ENCODE assay signal across 8 cellular contexts in genomic region chr7:1176891-1177373, GRCh38. TPM values are rescaled to one million over a fixed set of nuclear protein-coding genes. Genes with fewer than 3 reads are reported as not detected.
DNase-seq lines count a peak whose midpoint lies in the region; ATAC-seq and TF ChIP-seq lines count a peak whose summit lies in the region.

No MANE protein-coding gene starts in this region.

- peak overlapping the region; percentile 51 for H3K4me3 Mint-ChIP-seq in activated CD8-positive, alpha-beta memory T cell treated with anti-CD3 and anti-CD28 coated beads, Interleukin-2, amount 10 ng/mL, durations not matched to agents 7 days and 5 days
- H3K4me3 Mint-ChIP-seq in type B pancreatic cell: no peak overlapping the region

- H3K36me3 Mint-ChIP-seq in activated CD8-positive, alpha-beta memory T cell treated with anti-CD3 and anti-CD28 coated beads, Interleukin-2, amount 10 ng/mL, durations not matched to agents 7 days and 5 days: no peaks in the 10 kb centered on the region
- H3K36me3 Mint-ChIP-seq in type B pancreatic cell: no peaks in the 10 kb centered on the region

- TF ChIP-seq CTCF in AG09319 (IDR thresholded peaks at IDR 0.05; ENCODE audit: low read depth, low read length) (peak; percentile 49), omental fat pad (IDR thresholded peaks at IDR 0.05) (no peak), type B pancreatic cell (conservative IDR thresholded peaks at IDR 0.05) (peak; percentile 76)

- H3K9me3 Mint-ChIP-seq in activated CD8-positive, alpha-beta memory T cell treated with anti-CD3 and anti-CD28 coated beads, Interleukin-2, amount 10 ng/mL, durations not matched to agents 7 days and 5 days (ENCODE audit: low read depth): no peaks in the 10 kb centered on the region
- no peaks in the 10 kb centered on the region for H3K9me3 Mint-ChIP-seq in type B pancreatic cell

- peaks cover 16% of the 10 kb centered on the region for H3K27me3 Mint-ChIP-seq in activated CD8-positive, alpha-beta memory T cell treated with anti-CD3 and anti-CD28 coated beads, Interleukin-2, amount 10 ng/mL, durations not matched to agents 7 days and 5 days
- peaks cover 8% of the 10 kb centered on the region for H3K27me3 Mint-ChIP-seq in type B pancreatic cell

- peaks cover 14% of the 10 kb centered on the region for H3K4me1 Mint-ChIP-seq in activated CD8-positive, alpha-beta memory T cell treated with anti-CD3 and anti-CD28 coated beads, Interleukin-2, amount 10 ng/mL, durations not matched to agents 7 days and 5 days
- peaks cover 18% of the 10 kb centered on the region for H3K4me1 Mint-ChIP-seq in type B pancreatic cell (ENCODE audit: unreplicated experiment)

- TF ChIP-seq POLR2A in erythroblast (IDR thresholded peaks at IDR 0.05; ENCODE audit: low read length): no peak

- no peak for DNase-seq in AG09319 (ENCODE audit: extremely low read depth, low read depth)
- DNase-seq in GM19238 (ENCODE audit: insufficient read length, low spot score): peak; percentile 51
- DNase-seq in NOMO-1 treated with DMSO at 0.1 percent for 48 hours (lab: John Stamatoyannopoulos, UW; ENCODE audit: unreplicated experiment): peak; percentile 54
- peak; percentile 90 for DNase-seq in activated CD8-positive, alpha-beta memory T cell treated with anti-CD3 and anti-CD28 coated beads, Interleukin-2, amount 10 ng/mL, durations not matched to agents 7 days and 5 days
- peak; percentile 79 to 88 for DNase-seq in erythroblast (lab: John Stamatoyannopoulos, UW)
- DNase-seq in omental fat pad (ENCODE audit: low spot score): peak; percentile 71
- peak; percentile 84 for DNase-seq in type B pancreatic cell (ENCODE audit: extremely low spot score, unreplicated experiment)
- no peak for DNase-seq in NCI-H128 (lab: John Stamatoyannopoulos, UW; ENCODE audit: unreplicated experiment)

- CTCF ChIA-PET in activated CD8-positive, alpha-beta memory T cell treated with anti-CD3 and anti-CD28 coated beads, Interleukin-2, amount 10 ng/mL, durations not matched to agents 7 days and 5 days (lab: Charles Lee): interaction anchor here (0.6 to 5.2 kb wide), 27 partner anchors 8 to 390 kb away, joined by 3 to 69 read pairs (median 5); partner anchors contain the start of genes COX19, GPER1 and ZFAND2A

- peak overlapping the region; percentile 87 for H3K27ac Mint-ChIP-seq in activated CD8-positive, alpha-beta memory T cell treated with anti-CD3 and anti-CD28 coated beads, Interleukin-2, amount 10 ng/mL, durations not matched to agents 7 days and 5 days
- H3K27ac Mint-ChIP-seq in type B pancreatic cell: peak overlapping the region; percentile 48

- peak; percentile 66 for ATAC-seq in activated CD8-positive, alpha-beta memory T cell treated with anti-CD3 and anti-CD28 coated beads, Interleukin-2, amount 10 ng/mL, durations not matched to agents 7 days and 5 days
- no peak for ATAC-seq in omental fat pad (ENCODE audit: low FRiP score)

RNA-seq across cellular contexts. Expression of gene ZFAND2A, which starts 16.9 kb away (rescaled TPM):
- total RNA-seq in activated CD8-positive, alpha-beta memory T cell treated with anti-CD3 and anti-CD28 coated beads, Interleukin-2, amount 10 ng/mL, durations not matched to agents 7 days and 5 days: 10 to 100 TPM; 23.8 to 23.9 TPM
- total RNA-seq in omental fat pad (10 to 100 TPM; 17.3 to 77.5 (median 28.4) TPM), type B pancreatic cell (ENCODE audit: low replicate concordance) (16.1 and 19.4 TPM in 2 replicates)

RNA-seq across cellular contexts. Expression of gene UNCX, which starts 55.7 kb away (rescaled TPM):
- total RNA-seq in activated CD8-positive, alpha-beta memory T cell treated with anti-CD3 and anti-CD28 coated beads, Interleukin-2, amount 10 ng/mL, durations not matched to agents 7 days and 5 days: not detected
- total RNA-seq in omental fat pad (not detected), type B pancreatic cell (ENCODE audit: low replicate concordance) (0.48 TPM in 1 of 2 replicates, not detected in the other)

Comparison
In these comparisons a context has a peak if more than half of its experiments do, and no peak if none do; other contexts are left out.
1. DNase-seq: peak in GM19238 (single experiment), NOMO-1 treated with DMSO at 0.1 percent for 48 hours (single experiment), activated CD8-positive, alpha-beta memory T cell treated with anti-CD3 and anti-CD28 coated beads, Interleukin-2, amount 10 ng/mL, durations not matched to agents 7 days and 5 days (single experiment), erythroblast (2 of 2), omental fat pad (single experiment) and type B pancreatic cell (single experiment); none in AG09319 (single experiment) and NCI-H128 (single experiment).
2. CTCF ChIP-seq: peak in AG09319 (single experiment) and type B pancreatic cell (single experiment); none in omental fat pad (0 of 3).